ENCODE assay signal across 16 cellular contexts in the genomic region with DNA sequence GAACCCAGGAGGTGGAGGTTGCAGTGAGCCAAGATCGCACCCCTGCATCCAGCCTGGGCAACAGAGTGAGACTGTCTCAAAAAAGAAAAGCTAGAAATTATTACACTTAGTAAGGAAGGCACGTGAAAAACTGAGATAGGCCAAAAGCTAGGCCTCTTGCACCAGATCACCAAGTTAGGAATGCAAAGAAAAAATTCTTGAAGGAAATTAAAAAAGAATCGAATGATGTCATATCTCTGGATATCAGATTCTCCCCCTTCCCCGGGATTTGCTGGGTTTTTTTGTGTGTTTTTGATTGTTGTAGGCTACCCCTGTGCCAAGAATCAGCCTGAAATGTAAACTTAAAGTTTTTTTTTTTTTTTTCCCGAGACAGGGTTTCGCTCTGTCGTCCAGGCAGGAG.
"Had no signal": no experiment of that assay in that cellular context is flagged by ENCODE, and none has a peak within 500 bp of the region (broad histone marks: within the 10 kb centered on the region; RNA-seq: fewer than 3 reads in every experiment).

No MANE protein-coding gene starts in this region.

- H3K4me3 Mint-ChIP-seq: activated naive CD8-positive, alpha-beta T cell treated with anti-CD3 and anti-CD28 coated beads for 36 hours; endodermal cell; T-helper 2 cell treated with Interferon-gamma antibody and Interleukin-4, amounts not matched to agents 5 μg/mL and 100 μg/mL, for 36 hours had no signal

- H3K27ac Mint-ChIP-seq: activated naive CD8-positive, alpha-beta T cell treated with anti-CD3 and anti-CD28 coated beads for 36 hours; endodermal cell; T-helper 2 cell treated with Interferon-gamma antibody and Interleukin-4, amounts not matched to agents 5 μg/mL and 100 μg/mL, for 36 hours had no signal

- DNase-seq: activated CD4-positive, alpha-beta T cell treated with anti-CD3 and anti-CD28 coated beads, Interleukin-2, amount 50 U/mL, for 1 hour; activated CD8-positive, alpha-beta memory T cell treated with anti-CD3 and anti-CD28 coated beads for 24 hours; activated naive CD8-positive, alpha-beta T cell treated with anti-CD3 and anti-CD28 coated beads for 36 hours; cerebellar nuclear complex; endodermal cell; erythroblast; heart left ventricle; right cardiac atrium; stimulated activated CD4-positive, alpha-beta T cell treated with anti-CD3 and anti-CD28 coated beads, Interleukin-4, amount 100 ng/mL, for 4 hours; stimulated activated CD8-positive, alpha-beta memory T cell treated with anti-CD3 and anti-CD28 coated beads, Interleukin-4, amount 100 ng/mL, for 48 hours; stimulated activated naive CD4-positive, alpha-beta T cell treated with Interleukin-2 at 50 U/mL for 16 hours; upper lobe of left lung had no signal

- H3K9me3 ChIP-seq: heart left ventricle, upper lobe of left lung had no signal

- H3K4me3 ChIP-seq: heart left ventricle, smooth muscle cell, upper lobe of left lung had no signal

- H3K27ac ChIP-seq: heart left ventricle had no signal

- H3K27me3 ChIP-seq: heart left ventricle, upper lobe of left lung had no signal

- H3K27me3 Mint-ChIP-seq: activated naive CD8-positive, alpha-beta T cell treated with anti-CD3 and anti-CD28 coated beads for 36 hours; progenitor cell of endocrine pancreas had no signal

- ATAC-seq: activated CD4-positive, CD25-positive, alpha-beta regulatory T cell treated with anti-CD3 and anti-CD28 coated beads, Interleukin-2, amount 50 U/mL, for 24 hours; heart left ventricle; right cardiac atrium had no signal
